In genomic region chr11:131910491-131911387, GRCh38 we compare ENCODE assay signal across 9 cellular contexts.
DNase-seq lines count a peak whose midpoint lies in the region; ATAC-seq and TF ChIP-seq lines count a peak whose summit lies in the region.
"Had no signal": no experiment of that assay in that cellular context is flagged by ENCODE, and none has a peak within 500 bp of the region (broad histone marks: within the 10 kb centered on the region; RNA-seq: fewer than 3 reads in every experiment).

No MANE protein-coding gene starts in this region.

- TF ChIP-seq CTCF in fibroblast of lung (conservative IDR thresholded peaks at IDR 0.05 in 1 of 2, IDR thresholded peaks at IDR 0.05 in 1 of 2; ENCODE audit: low read depth in 1 of 2, low read length in 2 of 2) = no peak
- no peak for TF ChIP-seq CTCF in osteoblast (IDR thresholded peaks at IDR 0.05; ENCODE audit: extremely low read depth, low read depth, low read length)

- peaks cover 7% of the 10 kb centered on the region for H3K4me1 ChIP-seq in fibroblast of lung (ENCODE audit: control insufficient read depth, extremely low read depth, insufficient read depth, low read length)
- H3K4me1 ChIP-seq in osteoblast (ENCODE audit: insufficient read depth, low read length) = peaks cover 27% of the 10 kb centered on the region

- peak overlapping the region; percentile 82 for H3K9ac ChIP-seq in fibroblast of lung (ENCODE audit: insufficient read depth, low read length)

- H2AFZ ChIP-seq in fibroblast of lung (ENCODE audit: low read length) = peak overlapping the region; percentile 91
- peak overlapping the region; percentile 87 for H2AFZ ChIP-seq in osteoblast (ENCODE audit: low read length)

- peaks cover 34% of the 10 kb centered on the region for H3K79me2 ChIP-seq in fibroblast of lung (ENCODE audit: control insufficient read depth, insufficient read depth, low read length)
- peaks cover 93% of the 10 kb centered on the region for H3K79me2 ChIP-seq in osteoblast (ENCODE audit: insufficient read depth, low read length)

- H3K36me3 ChIP-seq in fibroblast of lung (ENCODE audit: control insufficient read depth, insufficient read depth, low read length) = no peaks in the 10 kb centered on the region
- H3K36me3 ChIP-seq in osteoblast (ENCODE audit: insufficient read depth, low read length) = no peaks in the 10 kb centered on the region

- ATAC-seq in GM19397 (IDR thresholded peaks at IDR 0.05; ENCODE audit: unreplicated experiment) (no peak), HG03095 (IDR thresholded peaks at IDR 0.05; ENCODE audit: unreplicated experiment) (no peak)

- DNase-seq in G401 (ENCODE audit: low spot score) (peak; percentile 50), NCI-H345 treated with DMSO at 0.1 percent for 48 hours (lab: John Stamatoyannopoulos, UW; ENCODE audit: unreplicated experiment) (peak; percentile 10), fibroblast of lung (ENCODE audit: low read depth in 2 of 2) (peak; percentile 48 to 55), osteoblast (ENCODE audit: insufficient read length, low spot score, missing footprints) (peak; percentile 94), NCI-H1694 (lab: John Stamatoyannopoulos, UW) (no peak), DMS79 (lab: John Stamatoyannopoulos, UW) (no peak)

- H3K4me2 ChIP-seq in fibroblast of lung (ENCODE audit: extremely low read depth, insufficient read depth, low read length) = peak overlapping the region; percentile 92
- H3K4me2 ChIP-seq in osteoblast (ENCODE audit: insufficient read depth, low read length) = peak overlapping the region; percentile 87

- H3K27ac ChIP-seq in fibroblast of lung (ENCODE audit: insufficient read depth, low read length) (peak overlapping the region; percentile 87), osteoblast (ENCODE audit: low read depth, low read length) (peak overlapping the region; percentile 84)

- H4K20me1 ChIP-seq in fibroblast of lung (ENCODE audit: control insufficient read depth, extremely low read depth, insufficient read depth, low read length) (no peaks in the 10 kb centered on the region), osteoblast (ENCODE audit: insufficient read depth, low read length) (no peaks in the 10 kb centered on the region)

- H3K9me3 ChIP-seq in fibroblast of lung (ENCODE audit: control insufficient read depth, insufficient read depth, low read depth, low read length) (no peaks in the 10 kb centered on the region), osteoblast (ENCODE audit: low read depth, low read length) (no peaks in the 10 kb centered on the region)

- peak overlapping the region; percentile 72 to 99 (median 93) for H3K4me3 ChIP-seq in fibroblast of lung (replicated peaks in 1 of 4; ENCODE audit: control extremely low read depth in 1 of 4, insufficient read depth in 1 of 4, low read depth in 3 of 4, low read length in 4 of 4)
- H3K4me3 ChIP-seq in osteoblast (ENCODE audit: insufficient read depth, low read length) = peak overlapping the region; percentile 86
- H3K4me3 ChIP-seq: lung had no signal

- in situ Hi-C loops in G401 (cut with HindIII; ENCODE audit: low sequenced_read_pairs) = no loop called here

- H3K27me3 ChIP-seq in fibroblast of lung (ENCODE audit: control insufficient read depth, insufficient read depth, low read length) = no peaks in the 10 kb centered on the region
- H3K27me3 ChIP-seq in osteoblast (ENCODE audit: insufficient read depth, low read length) = no peaks in the 10 kb centered on the region

Comparison
In these comparisons a context has a peak if more than half of its experiments do, and no peak if none do; other contexts are left out.
1. DNase-seq: peak in G401 (single experiment), NCI-H345 treated with DMSO at 0.1 percent for 48 hours (single experiment), fibroblast of lung (2 of 2) and osteoblast (single experiment); none in NCI-H1694 (single experiment) and DMS79 (single experiment).